Comparison of ENCODE assay signal across 19 cellular contexts in genomic region chr2:54582987-54583386, GRCh38.
DNase-seq lines count a peak whose midpoint lies in the region; ATAC-seq and TF ChIP-seq lines count a peak whose summit lies in the region.
"Had no signal": no experiment of that assay in that cellular context is flagged by ENCODE, and none has a peak within 500 bp of the region (broad histone marks: within the 10 kb centered on the region; RNA-seq: fewer than 3 reads in every experiment).

No MANE protein-coding gene starts in this region.

- intact Hi-C loops in activated B cell treated with CpG ODN at 0.5 μM for 24 hours (cut with micrococcal nuclease), result loop anchor here (1.0 to 5.0 kb wide), 2 partner anchors 11 to 834 kb away; partner anchors contain the start of gene CCDC88A

- ATAC-seq in activated B cell treated with CpG ODN at 0.5 μM for 24 hours (ENCODE audit: low read depth) (no peak), memory B cell (ENCODE audit: low read depth) (no peak), GM18858 (IDR thresholded peaks at IDR 0.05; ENCODE audit: unreplicated experiment) (no peak)
- ATAC-seq: HCT116, PC-3, right cardiac atrium, SK-N-SH treated with all-trans-retinoic acid at 6 μM for 48 hours had no signal

- H3K4me1 Mint-ChIP-seq in CD8-positive, alpha-beta memory T cell, result peaks cover 89 to 98% (median 98%) of the 10 kb centered on the region in 3 donors
- peaks cover 98% of the 10 kb centered on the region for H3K4me1 Mint-ChIP-seq in activated B cell treated with CpG ODN at 0.5 μM for 24 hours
- peaks cover 65% of the 10 kb centered on the region for H3K4me1 Mint-ChIP-seq in memory B cell

- CTCF ChIA-PET in CD8-positive, alpha-beta memory T cell (lab: Charles Lee), result no interaction called here
- CTCF ChIA-PET in activated B cell treated with CpG ODN at 0.5 μM for 24 hours (lab: Charles Lee), result no interaction called here

- peak overlapping the region; percentile 43 to 98 (median 80) for H3K27ac Mint-ChIP-seq in CD8-positive, alpha-beta memory T cell
- H3K27ac Mint-ChIP-seq in activated B cell treated with CpG ODN at 0.5 μM for 24 hours, result peak overlapping the region; percentile 91
- H3K27ac Mint-ChIP-seq in memory B cell, result peak overlapping the region; percentile 86
- H3K27ac Mint-ChIP-seq: neural progenitor cell had no signal

- H3K4me3 ChIP-seq in CD8-positive, alpha-beta memory T cell (ENCODE audit: low read length), result no peak overlapping the region
- H3K4me3 ChIP-seq: lung, MG63, neural progenitor cell had no signal

- no peaks in the 10 kb centered on the region for H3K27me3 Mint-ChIP-seq in CD8-positive, alpha-beta memory T cell
- no peaks in the 10 kb centered on the region for H3K27me3 Mint-ChIP-seq in activated B cell treated with CpG ODN at 0.5 μM for 24 hours
- H3K27me3 Mint-ChIP-seq in memory B cell, result no peaks in the 10 kb centered on the region

- DNase-seq in NCI-H82 (lab: John Stamatoyannopoulos, UW) (peak; percentile 58), NCI-H82 treated with DMSO at 0.1 percent for 48 hours (lab: John Stamatoyannopoulos, UW; ENCODE audit: unreplicated experiment) (no peak), activated B cell treated with CpG ODN at 0.5 μM for 24 hours (no peak), memory B cell (ENCODE audit: low spot score in 2 of 2) (no peak), kidney tubule cell (ENCODE audit: low spot score) (no peak)
- no peak for DNase-seq in CD8-positive, alpha-beta memory T cell
- DNase-seq in activated CD8-positive, alpha-beta memory T cell treated with anti-CD3 and anti-CD28 coated beads, Interleukin-2, amount 50 U/mL, for 48 hours, result no peak
- DNase-seq: 8988T; MG63; NCI-H187; NCI-H446; PC-3; right cardiac atrium; stimulated activated CD4-positive, alpha-beta T cell treated with anti-CD3 and anti-CD28 coated beads, Interleukin-2, amount 100 ng/mL, for 24 hours had no signal

- no peak overlapping the region for H3K27ac ChIP-seq in CD8-positive, alpha-beta memory T cell (ENCODE audit: low read depth, low read length)
- H3K27ac ChIP-seq: neural progenitor cell had no signal

- POLR2A ChIA-PET in CD8-positive, alpha-beta memory T cell (lab: Charles Lee), result interaction anchor here (1.2 kb wide), 1 partner anchor 14 kb away, joined by 3 read pairs; no protein-coding TSS in a partner anchor
- POLR2A ChIA-PET in activated B cell treated with CpG ODN at 0.5 μM for 24 hours (lab: Charles Lee), result interaction anchor here (4.6 kb wide), 1 partner anchor 22 kb away, joined by 121 read pairs; no protein-coding TSS in a partner anchor

- no peak for TF ChIP-seq CTCF in activated B cell treated with CpG ODN at 0.5 μM for 24 hours (IDR thresholded peaks at IDR 0.05)

- peaks cover 95% of the 10 kb centered on the region for H3K4me1 ChIP-seq in CD8-positive, alpha-beta memory T cell (ENCODE audit: insufficient read depth, low read length)

- no peaks in the 10 kb centered on the region for H3K9me3 ChIP-seq in CD8-positive, alpha-beta memory T cell (ENCODE audit: low read length)
- H3K9me3 ChIP-seq: MG63 had no signal

- H3K4me3 Mint-ChIP-seq in CD8-positive, alpha-beta memory T cell, result peak overlapping the region; percentile 2 to 80 (median 37)
- H3K4me3 Mint-ChIP-seq in activated B cell treated with CpG ODN at 0.5 μM for 24 hours (peak overlapping the region; percentile 25), memory B cell (peak overlapping the region; percentile 37)
- H3K4me3 Mint-ChIP-seq: neural progenitor cell had no signal

- no peaks in the 10 kb centered on the region for H3K27me3 ChIP-seq in CD8-positive, alpha-beta memory T cell (ENCODE audit: insufficient read depth, low read length, poor library complexity, severe bottlenecking)
- H3K27me3 ChIP-seq: MG63, neural progenitor cell had no signal

- H3K36me3 Mint-ChIP-seq in CD8-positive, alpha-beta memory T cell, result peaks cover 0 to 3% (median 0%) of the 10 kb centered on the region in 3 donors
- H3K36me3 Mint-ChIP-seq in activated B cell treated with CpG ODN at 0.5 μM for 24 hours (ENCODE audit: low read depth) (peaks cover 6% of the 10 kb centered on the region), memory B cell (peaks cover 10% of the 10 kb centered on the region)

- H3K36me3 ChIP-seq in CD8-positive, alpha-beta memory T cell (ENCODE audit: insufficient read depth, low read length), result no peaks in the 10 kb centered on the region
- H3K36me3 ChIP-seq: neural progenitor cell had no signal

- no peaks in the 10 kb centered on the region for H3K9me3 Mint-ChIP-seq in CD8-positive, alpha-beta memory T cell
- H3K9me3 Mint-ChIP-seq in activated B cell treated with CpG ODN at 0.5 μM for 24 hours, result no peaks in the 10 kb centered on the region
- H3K9me3 Mint-ChIP-seq in memory B cell, result no peaks in the 10 kb centered on the region
- H3K9me3 Mint-ChIP-seq: neural progenitor cell had no signal
